Comparison of ENCODE assay signal across 19 cellular contexts in the genomic region with DNA sequence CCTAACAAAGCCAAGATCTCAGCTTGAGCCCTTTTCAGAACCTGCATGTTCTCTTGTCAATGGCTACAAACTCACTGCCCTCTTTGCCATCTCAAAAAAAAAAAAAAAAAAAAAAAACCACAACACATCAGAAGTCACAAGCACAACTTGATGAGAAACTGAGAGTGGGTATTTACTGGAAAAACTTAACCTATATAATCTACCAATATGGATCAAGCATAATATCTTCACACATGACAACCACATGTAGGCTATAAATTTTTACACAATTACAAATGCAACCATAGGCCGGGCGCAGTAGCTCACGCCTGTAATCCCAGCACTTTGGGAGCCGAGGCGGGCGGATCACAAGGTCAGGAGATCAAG. TPM values are rescaled to one million over a fixed set of nuclear protein-coding genes. Genes with fewer than 3 reads are reported as not detected.
DNase-seq lines count a peak whose midpoint lies in the region; ATAC-seq and TF ChIP-seq lines count a peak whose summit lies in the region.
"Had no signal": no experiment of that assay in that cellular context is flagged by ENCODE, and none has a peak within 500 bp of the region (broad histone marks: within the 10 kb centered on the region; RNA-seq: fewer than 3 reads in every experiment).

No MANE protein-coding gene starts in this region.

- in situ Hi-C loops in HAP-1 (cut with MboI; ENCODE audit: low sequenced_read_pairs): no loop called here

- H3K27ac Mint-ChIP-seq in activated T-cell treated with anti-CD3 and anti-CD28 coated beads, Interleukin-2, amount 50 U/mL, for 72 hours: peak overlapping the region; percentile 65
- H3K27ac Mint-ChIP-seq in nephron: peak overlapping the region; percentile 70 to 90 (median 89)
- peak overlapping the region in 2 of 8 donors; percentile 26 to 29 for H3K27ac Mint-ChIP-seq in CD8-positive, alpha-beta memory T cell
- H3K27ac Mint-ChIP-seq: CD8-positive, alpha-beta T cell had no signal

- H3K4me3 ChIP-seq in HEK293 (ENCODE audit: low read depth, low read length) (no peak overlapping the region), duodenal mucosa (ENCODE audit: low read depth in 1 of 2, low read length in 2 of 2) (no peak overlapping the region), vagina (no peak overlapping the region), HAP-1 (no peak overlapping the region)
- no peak overlapping the region for H3K4me3 ChIP-seq in CD8-positive, alpha-beta memory T cell (ENCODE audit: low read length)

- intact Hi-C loops in vagina (cut with DNase I): no loop called here

- no peaks in the 10 kb centered on the region for H3K9me3 Mint-ChIP-seq in activated T-cell treated with anti-CD3 and anti-CD28 coated beads, Interleukin-2, amount 50 U/mL, for 72 hours
- H3K9me3 Mint-ChIP-seq in nephron: no peaks in the 10 kb centered on the region
- no peaks in the 10 kb centered on the region for H3K9me3 Mint-ChIP-seq in CD8-positive, alpha-beta memory T cell
- H3K9me3 Mint-ChIP-seq: CD8-positive, alpha-beta T cell; IgD-negative memory B cell had no signal

- no peak for TF ChIP-seq POLR2A in vagina (IDR thresholded peaks at IDR 0.05)

- peaks cover 4% of the 10 kb centered on the region for H3K4me1 ChIP-seq in HEK293 (ENCODE audit: control insufficient read depth, insufficient read depth, low read length)
- peaks cover 20 to 29% of the 10 kb centered on the region in 2 donors for H3K4me1 ChIP-seq in duodenal mucosa (ENCODE audit: control insufficient read depth in 1 of 2, insufficient read depth in 2 of 2, low read length in 2 of 2)
- H3K4me1 ChIP-seq in vagina: peaks cover 43% of the 10 kb centered on the region
- H3K4me1 ChIP-seq in HAP-1: no peaks in the 10 kb centered on the region; the same call in 1 of the 2 replicates
- H3K4me1 ChIP-seq in CD8-positive, alpha-beta memory T cell (ENCODE audit: insufficient read depth, low read length): no peaks in the 10 kb centered on the region

- H3K36me3 ChIP-seq in HEK293 (ENCODE audit: control insufficient read depth in 2 of 2, insufficient read depth in 1 of 2, low read length in 2 of 2) (no peaks in the 10 kb centered on the region; a peak in 1 of 3 replicates), duodenal mucosa (ENCODE audit: control insufficient read depth in 1 of 2, insufficient read depth in 2 of 2, low read length in 2 of 2) (peaks cover 0 to 6% of the 10 kb centered on the region in 2 donors), vagina (no peaks in the 10 kb centered on the region), HAP-1 (replicated peaks) (no peaks in the 10 kb centered on the region)
- H3K36me3 ChIP-seq in CD8-positive, alpha-beta memory T cell (ENCODE audit: insufficient read depth, low read length): no peaks in the 10 kb centered on the region

- H3K27me3 ChIP-seq in duodenal mucosa (ENCODE audit: control insufficient read depth in 1 of 2, insufficient read depth in 2 of 2, low read length in 2 of 2): no peaks in the 10 kb centered on the region
- no peaks in the 10 kb centered on the region for H3K27me3 ChIP-seq in vagina
- H3K27me3 ChIP-seq in HAP-1 (ENCODE audit: low read depth): no peaks in the 10 kb centered on the region
- H3K27me3 ChIP-seq in CD8-positive, alpha-beta memory T cell (ENCODE audit: insufficient read depth, low read length, poor library complexity, severe bottlenecking): no peaks in the 10 kb centered on the region

- H3K36me3 Mint-ChIP-seq in activated T-cell treated with anti-CD3 and anti-CD28 coated beads, Interleukin-2, amount 50 U/mL, for 72 hours (ENCODE audit: insufficient read depth in 2 of 2): no peaks in the 10 kb centered on the region
- H3K36me3 Mint-ChIP-seq in nephron (ENCODE audit: low read depth): peaks cover 5% of the 10 kb centered on the region
- H3K36me3 Mint-ChIP-seq in CD8-positive, alpha-beta memory T cell: peaks cover 0 to 15% (median 10%) of the 10 kb centered on the region in 3 donors

- peaks cover 36% of the 10 kb centered on the region for H3K4me1 Mint-ChIP-seq in activated T-cell treated with anti-CD3 and anti-CD28 coated beads, Interleukin-2, amount 50 U/mL, for 72 hours (ENCODE audit: low read depth)
- peaks cover 47% of the 10 kb centered on the region for H3K4me1 Mint-ChIP-seq in nephron
- peaks cover 46 to 86% (median 70%) of the 10 kb centered on the region in 3 donors for H3K4me1 Mint-ChIP-seq in CD8-positive, alpha-beta memory T cell

- POLR2A ChIA-PET in HEK293 (lab: Yijun Ruan, JAX): interaction anchor here (0.7 kb wide), 1 partner anchor 217 kb away, joined by 5 read pairs; no protein-coding TSS in a partner anchor
- POLR2A ChIA-PET in CD8-positive, alpha-beta memory T cell (lab: Charles Lee): interaction anchor here (0.7 kb wide), 1 partner anchor 17 kb away, joined by 4 read pairs; no protein-coding TSS in a partner anchor

- H3K27ac ChIP-seq in HEK293 (ENCODE audit: extremely low read depth, low read depth, low read length) (no peak overlapping the region), duodenal mucosa (ENCODE audit: low read depth, low read length) (peak overlapping the region; percentile 11), vagina (no peak overlapping the region)
- no peak overlapping the region for H3K27ac ChIP-seq in CD8-positive, alpha-beta memory T cell (ENCODE audit: low read depth, low read length)

- no peak for DNase-seq in activated T-cell treated with anti-CD3 and anti-CD28 coated beads, Interleukin-2, amount 50 U/mL, for 72 hours
- DNase-seq in activated T-cell treated with anti-CD3 and anti-CD28 coated beads, Interleukin-2, amount 50 U/mL, for 48 hours: no peak
- DNase-seq in vagina (ENCODE audit: extremely low spot score in 2 of 2) (no peak), HAP-1 (ENCODE audit: low spot score in 2 of 2) (no peak)
- no peak for DNase-seq in CD8-positive, alpha-beta memory T cell
- DNase-seq: 8988T; AML-193; C1 segment of cervical spinal cord; CD8-positive, alpha-beta T cell; NCI-H1417; NCI-H187; NCI-H2107; NCI-H446 treated with DMSO at 0.1 percent for 48 hours; NCI-H526 treated with DMSO at 0.1 percent for 48 hours had no signal

- no peak for TF ChIP-seq CTCF in HEK293 (tag by site-specific recombination; IDR thresholded peaks at IDR 0.05)
- no peak for TF ChIP-seq CTCF in nephron (IDR thresholded peaks at IDR 0.05; ENCODE audit: unreplicated experiment in 3 of 3)
- TF ChIP-seq CTCF in vagina (IDR thresholded peaks at IDR 0.05): no peak

- H3K27me3 Mint-ChIP-seq in activated T-cell treated with anti-CD3 and anti-CD28 coated beads, Interleukin-2, amount 50 U/mL, for 72 hours (ENCODE audit: low read depth): no peaks in the 10 kb centered on the region
- no peaks in the 10 kb centered on the region for H3K27me3 Mint-ChIP-seq in nephron (ENCODE audit: low read depth)
- H3K27me3 Mint-ChIP-seq in CD8-positive, alpha-beta memory T cell: no peaks in the 10 kb centered on the region
- H3K27me3 Mint-ChIP-seq: IgD-negative memory B cell had no signal

- no peak overlapping the region for H3K9ac ChIP-seq in duodenal mucosa (ENCODE audit: low read depth in 1 of 2, low read length in 2 of 2)

- ATAC-seq in activated T-cell treated with anti-CD3 and anti-CD28 coated beads, Interleukin-2, amount 50 U/mL, for 72 hours (replicated peaks in 1 of 2): no peak
- ATAC-seq: CD8-positive, alpha-beta T cell; Right ventricle myocardium inferior had no signal

- H3K9me3 ChIP-seq in HEK293 (ENCODE audit: control insufficient read depth, insufficient read depth, low read depth, low read length): no peaks in the 10 kb centered on the region
- no peaks in the 10 kb centered on the region for H3K9me3 ChIP-seq in duodenal mucosa (ENCODE audit: control insufficient read depth in 1 of 2, low read length in 2 of 2)
- H3K9me3 ChIP-seq in vagina: no peaks in the 10 kb centered on the region
- H3K9me3 ChIP-seq in HAP-1: no peaks in the 10 kb centered on the region
- H3K9me3 ChIP-seq in CD8-positive, alpha-beta memory T cell (ENCODE audit: low read length): no peaks in the 10 kb centered on the region

- CTCF ChIA-PET in HEK293 (lab: Yijun Ruan, JAX): no interaction called here
- CTCF ChIA-PET in CD8-positive, alpha-beta memory T cell (lab: Charles Lee): no interaction called here

- H3K4me3 Mint-ChIP-seq in activated T-cell treated with anti-CD3 and anti-CD28 coated beads, Interleukin-2, amount 50 U/mL, for 72 hours: peak overlapping the region in 1 of 2 donors; percentile 37
- H3K4me3 Mint-ChIP-seq in nephron: no peak overlapping the region
- no peak overlapping the region for H3K4me3 Mint-ChIP-seq in CD8-positive, alpha-beta memory T cell
- H3K4me3 Mint-ChIP-seq: CD8-positive, alpha-beta T cell had no signal

TF ChIP-seq in HEK293, 187 proteins besides CTCF, POLR2A, EP300 and RAD21:
- TF ChIP-seq ZBTB8A (tag by site-specific recombination; IDR thresholded peaks at IDR 0.05) (no peak), ZNF324 (tag by site-specific recombination; IDR thresholded peaks at IDR 0.05) (no peak), ZNF624 (tag by site-specific recombination; IDR thresholded peaks at IDR 0.05) (no peak), ZNF140 (tag by site-specific recombination; IDR thresholded peaks at IDR 0.05) (no peak), ZNF544 (tag by site-specific recombination; IDR thresholded peaks at IDR 0.05) (no peak)
- TF ChIP-seq, protein P1, sequence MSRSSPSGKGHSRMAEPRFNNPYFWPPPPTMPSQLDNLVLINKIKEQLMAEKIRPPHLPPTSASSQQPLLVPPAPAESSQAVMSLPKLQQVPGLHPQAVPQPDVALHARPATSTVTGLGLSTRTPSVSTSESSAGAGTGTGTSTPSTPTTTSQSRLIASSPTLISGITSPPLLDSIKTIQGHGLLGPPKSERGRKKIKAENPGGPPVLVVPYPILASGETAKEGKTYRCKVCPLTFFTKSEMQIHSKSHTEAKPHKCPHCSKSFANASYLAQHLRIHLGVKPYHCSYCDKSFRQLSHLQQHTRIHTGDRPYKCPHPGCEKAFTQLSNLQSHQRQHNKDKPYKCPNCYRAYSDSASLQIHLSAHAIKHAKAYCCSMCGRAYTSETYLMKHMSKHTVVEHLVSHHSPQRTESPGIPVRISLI (tag by site-specific recombination; IDR thresholded peaks at IDR 0.05): 0 out of 2 replicates have a peak, but pooled peaks have one; percentile 36

RNA-seq across cellular contexts. Expression of gene MTMR12, which starts 9.0 kb away (rescaled TPM):
- total RNA-seq in activated T-cell treated with anti-CD3 and anti-CD28 coated beads, Interleukin-2, amount 50 U/mL, for 72 hours: 10 to 100 TPM; 22.1 to 23.5 TPM
- 23.8 TPM for total RNA-seq in vagina
- 10 to 100 TPM; 25.4 to 27.4 TPM for total RNA-seq in CD8-positive, alpha-beta memory T cell
- polyA plus RNA-seq in CD8-positive, alpha-beta memory T cell: 20.4 TPM
